9 cellular contexts compared by ENCODE assay signal in the genomic region with DNA sequence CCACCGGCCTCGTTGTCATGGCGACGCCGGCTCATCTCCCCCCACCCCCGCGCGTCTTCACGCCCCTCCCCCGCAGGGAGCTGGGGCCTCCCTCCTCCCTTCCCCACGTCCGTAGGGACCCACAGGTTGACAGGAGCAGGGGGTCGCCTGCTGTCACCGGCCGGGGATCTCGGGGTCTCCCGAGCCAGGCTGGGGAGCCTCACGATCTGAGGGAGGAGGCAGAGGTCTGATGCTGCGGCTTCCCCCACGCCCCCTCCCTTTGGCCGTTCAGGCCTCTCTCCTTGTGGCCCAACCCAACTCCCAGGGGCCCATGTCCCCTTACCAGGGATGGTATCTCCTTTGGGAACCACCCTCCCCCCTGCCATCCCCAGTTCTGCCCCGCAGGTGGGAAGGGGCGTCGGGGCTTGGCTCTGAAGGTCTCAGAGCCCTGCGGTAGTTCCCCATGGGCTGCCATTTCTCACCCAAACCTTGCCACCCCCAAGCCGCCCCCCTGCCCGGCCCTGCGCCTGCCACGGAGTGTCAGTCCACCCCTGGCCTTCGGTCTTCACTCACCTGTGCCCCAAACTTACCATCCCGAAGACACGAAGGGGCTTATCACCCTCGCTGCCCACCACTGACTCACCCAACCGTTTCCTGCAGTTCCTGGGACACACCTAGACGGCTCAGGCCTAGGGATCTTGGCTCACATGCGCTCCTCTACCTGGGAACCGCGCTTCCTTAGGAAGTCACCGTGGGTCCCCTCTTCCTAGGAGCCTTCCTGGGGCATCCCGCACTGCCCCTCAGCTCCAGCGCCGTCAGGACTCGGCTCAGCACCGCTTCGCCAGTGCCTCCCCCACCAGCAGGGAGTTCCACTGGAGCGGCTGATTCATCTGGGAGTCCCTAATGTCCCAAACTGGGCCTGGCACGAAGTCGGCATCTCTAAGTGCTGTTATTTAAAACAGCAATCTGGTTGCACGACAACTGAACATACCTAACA. TPM values are rescaled to one million over a fixed set of nuclear protein-coding genes. Genes with fewer than 3 reads are reported as not detected.
DNase-seq lines count a peak whose midpoint lies in the region; ATAC-seq, FAIRE-seq and TF ChIP-seq lines count a peak whose summit lies in the region.
"Had no signal": no experiment of that assay in that cellular context is flagged by ENCODE, and none has a peak within 500 bp of the region (broad histone marks: within the 10 kb centered on the region; RNA-seq: fewer than 3 reads in every experiment).

No MANE protein-coding gene starts in this region.

- FAIRE-seq in D721Med (lab: Jason Lieb, UNC), result no peak

- H3K9me3 Mint-ChIP-seq in CD4-positive, CD25-positive, alpha-beta regulatory T cell, result peaks cover 0 to 1% (median 0%) of the 10 kb centered on the region in 7 donors
- H3K9me3 Mint-ChIP-seq in IgD-negative memory B cell, result no peaks in the 10 kb centered on the region
- no peaks in the 10 kb centered on the region for H3K9me3 Mint-ChIP-seq in chondrocyte (ENCODE audit: low read depth)

- POLR2A ChIA-PET in GM10248 (lab: Yijun Ruan, JAX), result no interaction called here

- no peak overlapping the region for H3K4ac ChIP-seq in neuronal stem cell (ENCODE audit: low read length)

- H3K9ac ChIP-seq in neuronal stem cell (ENCODE audit: low read depth, low read length, poor library complexity), result peak overlapping the region; percentile 92

- no peak overlapping the region for H2BK12ac ChIP-seq in neuronal stem cell (ENCODE audit: low read length)

- H3K4me3 Mint-ChIP-seq in CD4-positive, CD25-positive, alpha-beta regulatory T cell, result peak overlapping the region in 3 of 4 donors; percentile 81 to 91 (median 90)
- H3K4me3 Mint-ChIP-seq in IgD-negative memory B cell, result peak overlapping the region; percentile 67 to 83 (median 78)
- peak overlapping the region; percentile 61 for H3K4me3 Mint-ChIP-seq in chondrocyte (ENCODE audit: unreplicated experiment)

- H2BK15ac ChIP-seq in neuronal stem cell (ENCODE audit: low read length), result no peak overlapping the region

- no peaks in the 10 kb centered on the region for H3K9me3 ChIP-seq in CD4-positive, CD25-positive, alpha-beta regulatory T cell (ENCODE audit: control insufficient read depth in 2 of 2, low read length in 2 of 2)
- no peaks in the 10 kb centered on the region for H3K9me3 ChIP-seq in neuronal stem cell (replicated peaks in 1 of 2; ENCODE audit: control insufficient read depth in 2 of 2, insufficient read depth in 1 of 2, low read depth in 1 of 2, low read length in 2 of 2)

- H3K4me1 Mint-ChIP-seq in CD4-positive, CD25-positive, alpha-beta regulatory T cell, result peaks cover 0 to 11% (median 4%) of the 10 kb centered on the region in 4 donors
- H3K4me1 Mint-ChIP-seq in IgD-negative memory B cell (peaks cover 0 to 2% (median 2%) of the 10 kb centered on the region in 3 donors), chondrocyte (ENCODE audit: low read depth) (peaks cover 9% of the 10 kb centered on the region)

- WGBS in neuronal stem cell (ENCODE audit: extremely low coverage in 2 of 2, insufficient read length in 2 of 2, insufficient replicate concordance in 1 of 2), 2 donors, result no CpG with 5 or more reads among the region's 49 CpGs

- CTCF ChIA-PET in GM10248 (lab: Yijun Ruan, JAX), result interaction anchor here (1.3 kb wide), 1 partner anchor 21 kb away, joined by 4 read pairs; no protein-coding TSS in a partner anchor

- peaks cover 34% of the 10 kb centered on the region for H3K27me3 Mint-ChIP-seq in CD4-positive, CD25-positive, alpha-beta regulatory T cell
- H3K27me3 Mint-ChIP-seq in IgD-negative memory B cell, result peaks cover 21% of the 10 kb centered on the region
- H3K27me3 Mint-ChIP-seq in chondrocyte (ENCODE audit: low read depth), result peaks cover 18% of the 10 kb centered on the region

- ATAC-seq in CD4-positive, CD25-positive, alpha-beta regulatory T cell (ENCODE audit: low read depth in 2 of 2), result no peak
- ATAC-seq in GM21717 (IDR thresholded peaks at IDR 0.05; ENCODE audit: unreplicated experiment), result no peak

- H3K79me1 ChIP-seq in neuronal stem cell (ENCODE audit: low read depth, low read length), result peaks cover 2% of the 10 kb centered on the region

- H3K14ac ChIP-seq in neuronal stem cell (ENCODE audit: low read length), result no peak overlapping the region

- H2BK5ac ChIP-seq in neuronal stem cell (ENCODE audit: low read length), result peak overlapping the region; percentile 1

- H2AFZ ChIP-seq in neuronal stem cell (ENCODE audit: low read length), result peak overlapping the region; percentile 96

- no peaks in the 10 kb centered on the region for H3K36me3 ChIP-seq in CD4-positive, CD25-positive, alpha-beta regulatory T cell (ENCODE audit: control insufficient read depth, insufficient read depth, low read length)
- peaks cover 0 to 3% of the 10 kb centered on the region in 2 donors for H3K36me3 ChIP-seq in neuronal stem cell (replicated peaks in 1 of 2; ENCODE audit: control insufficient read depth in 2 of 2, insufficient read depth in 2 of 2, low read length in 2 of 2)

- DNase-seq in CD4-positive, CD25-positive, alpha-beta regulatory T cell, result no peak
- DNase-seq in chondrocyte (ENCODE audit: low spot score) (no peak), neuronal stem cell (ENCODE audit: low spot score) (no peak), substantia nigra (lab: John Stamatoyannopoulos, UW) (no peak), GM10248 (ENCODE audit: extremely low spot score) (no peak), D721Med (ENCODE audit: insufficient read length, low spot score) (no peak)
- DNase-seq: effector CD4-positive, alpha-beta T cell had no signal

- TF ChIP-seq CTCF in chondrocyte (IDR thresholded peaks at IDR 0.05) (no peak), GM10248 (IDR thresholded peaks at IDR 0.05; ENCODE audit: control extremely low read depth, extremely low read depth, low read depth, missing control alignments) (no peak), D721Med (IDR thresholded peaks at IDR 0.05; ENCODE audit: insufficient read depth, missing control alignments) (no peak)

- peak overlapping the region; percentile 94 for H3K4me2 ChIP-seq in neuronal stem cell (ENCODE audit: insufficient read depth, low read length, poor library complexity, severe bottlenecking)

- H3K23ac ChIP-seq in neuronal stem cell (ENCODE audit: low read depth, low read length, poor library complexity), result no peak overlapping the region

- H3K18ac ChIP-seq in neuronal stem cell (ENCODE audit: low read length), result peak overlapping the region; percentile 92

- no peak overlapping the region for H3K4me3 ChIP-seq in CD4-positive, CD25-positive, alpha-beta regulatory T cell (ENCODE audit: low read depth, low read length)
- H3K4me3 ChIP-seq in neuronal stem cell (ENCODE audit: low read length in 2 of 2), result peak overlapping the region; percentile 31 to 67

- H4K91ac ChIP-seq in neuronal stem cell (ENCODE audit: low read depth, low read length, poor library complexity), result no peak overlapping the region

- H3K27ac ChIP-seq in CD4-positive, CD25-positive, alpha-beta regulatory T cell (ENCODE audit: insufficient read depth, low read length, poor library complexity, severe bottlenecking), result no peak overlapping the region
- H3K27ac ChIP-seq in neuronal stem cell (replicated peaks; ENCODE audit: low read length) (no peak overlapping the region), substantia nigra (ENCODE audit: low read depth, low read length, poor library complexity, severe bottlenecking) (no peak overlapping the region)

- H2BK120ac ChIP-seq in neuronal stem cell (ENCODE audit: low read depth, low read length), result no peak overlapping the region

- H2AK5ac ChIP-seq in neuronal stem cell (ENCODE audit: low read depth, low read length), result peak overlapping the region; percentile 35

- no peaks in the 10 kb centered on the region for H3K27me3 ChIP-seq in CD4-positive, CD25-positive, alpha-beta regulatory T cell (ENCODE audit: control insufficient read depth, insufficient read depth, low read length)
- peaks cover 0 to 17% (median 15%) of the 10 kb centered on the region in 3 experiments for H3K27me3 ChIP-seq in neuronal stem cell (ENCODE audit: control insufficient read depth in 3 of 3, insufficient read depth in 3 of 3, low read depth in 1 of 3, low read length in 3 of 3)

- H3K27ac Mint-ChIP-seq in CD4-positive, CD25-positive, alpha-beta regulatory T cell, result peak overlapping the region in 1 of 3 donors; percentile 36
- H3K27ac Mint-ChIP-seq in IgD-negative memory B cell (no peak overlapping the region), chondrocyte (ENCODE audit: unreplicated experiment) (no peak overlapping the region)

- no peak overlapping the region for H4K8ac ChIP-seq in neuronal stem cell (ENCODE audit: low read depth, low read length)

- H3K36me3 Mint-ChIP-seq in CD4-positive, CD25-positive, alpha-beta regulatory T cell, result no peaks in the 10 kb centered on the region
- H3K36me3 Mint-ChIP-seq in IgD-negative memory B cell (no peaks in the 10 kb centered on the region), chondrocyte (ENCODE audit: low read depth) (no peaks in the 10 kb centered on the region)

- peaks cover 14% of the 10 kb centered on the region for H3K4me1 ChIP-seq in CD4-positive, CD25-positive, alpha-beta regulatory T cell (ENCODE audit: control insufficient read depth, insufficient read depth, low read length, poor library complexity, severe bottlenecking)
- peaks cover 12 to 14% of the 10 kb centered on the region in 2 donors for H3K4me1 ChIP-seq in neuronal stem cell (ENCODE audit: control insufficient read depth in 2 of 2, insufficient read depth in 1 of 2, low read depth in 1 of 2, low read length in 2 of 2)

RNA-seq across cellular contexts. Expression of gene DOC2A, which starts 1.0 kb away (rescaled TPM):
- not detected for total RNA-seq in CD4-positive, CD25-positive, alpha-beta regulatory T cell
- not detected for polyA plus RNA-seq in CD4-positive, CD25-positive, alpha-beta regulatory T cell
- not detected for polyA plus RNA-seq in IgD-negative memory B cell
- total RNA-seq in chondrocyte, result 0.15 to 0.29 TPM in 2 of 3 replicates, not detected in the other
- 5.2 TPM for polyA plus RNA-seq in neuronal stem cell (2013, experiment 1 of 2)
- 5.1 TPM for polyA plus RNA-seq in neuronal stem cell (2013, experiment 2 of 2)

RNA-seq across cellular contexts. Expression of gene C16orf92, which starts 11.2 kb away (rescaled TPM):
- not detected for total RNA-seq in CD4-positive, CD25-positive, alpha-beta regulatory T cell
- not detected for polyA plus RNA-seq in CD4-positive, CD25-positive, alpha-beta regulatory T cell
- not detected for polyA plus RNA-seq in IgD-negative memory B cell
- total RNA-seq in chondrocyte, result not detected in 3 replicates
- not detected for polyA plus RNA-seq in neuronal stem cell (2013, experiment 1 of 2)
- not detected for polyA plus RNA-seq in neuronal stem cell (2013, experiment 2 of 2)

RNA-seq across cellular contexts. Expression of gene INO80E, which starts 15.8 kb away (rescaled TPM):
- total RNA-seq in CD4-positive, CD25-positive, alpha-beta regulatory T cell, result 105 TPM
- 1 to 10 TPM; 5.0 to 8.9 (median 6.0) TPM for polyA plus RNA-seq in CD4-positive, CD25-positive, alpha-beta regulatory T cell
- 6.0 TPM for polyA plus RNA-seq in IgD-negative memory B cell
- 57.1 to 68.5 TPM (median 64.6 TPM) in 3 replicates for total RNA-seq in chondrocyte
- 48.2 TPM for polyA plus RNA-seq in neuronal stem cell (2013, experiment 1 of 2)
- 47.3 TPM for polyA plus RNA-seq in neuronal stem cell (2013, experiment 2 of 2)

RNA-seq across cellular contexts. Expression of gene HIRIP3, which starts 16.4 kb away (rescaled TPM):
- total RNA-seq in CD4-positive, CD25-positive, alpha-beta regulatory T cell, result 12.4 TPM
- 10 to 100 TPM; 13.9 to 19.9 (median 16.2) TPM for polyA plus RNA-seq in CD4-positive, CD25-positive, alpha-beta regulatory T cell
- 21.0 TPM for polyA plus RNA-seq in IgD-negative memory B cell
- 8.4 to 14.0 TPM (median 9.9 TPM) in 3 replicates for total RNA-seq in chondrocyte
- polyA plus RNA-seq in neuronal stem cell (2013, experiment 1 of 2), result 16.5 TPM
- 17.3 TPM for polyA plus RNA-seq in neuronal stem cell (2013, experiment 2 of 2)

RNA-seq across cellular contexts. Expression of gene TLCD3B, which starts 19.3 kb away (rescaled TPM):
- total RNA-seq in CD4-positive, CD25-positive, alpha-beta regulatory T cell, result not detected
- not detected for polyA plus RNA-seq in CD4-positive, CD25-positive, alpha-beta regulatory T cell
- not detected for polyA plus RNA-seq in IgD-negative memory B cell
- total RNA-seq in chondrocyte, result 0.28 to 0.77 TPM (median 0.44 TPM) in 3 replicates
- 23.0 TPM for polyA plus RNA-seq in neuronal stem cell (2013, experiment 1 of 2)
- 22.5 TPM for polyA plus RNA-seq in neuronal stem cell (2013, experiment 2 of 2)
